9 cellular contexts compared by ENCODE assay signal in the genomic region with DNA sequence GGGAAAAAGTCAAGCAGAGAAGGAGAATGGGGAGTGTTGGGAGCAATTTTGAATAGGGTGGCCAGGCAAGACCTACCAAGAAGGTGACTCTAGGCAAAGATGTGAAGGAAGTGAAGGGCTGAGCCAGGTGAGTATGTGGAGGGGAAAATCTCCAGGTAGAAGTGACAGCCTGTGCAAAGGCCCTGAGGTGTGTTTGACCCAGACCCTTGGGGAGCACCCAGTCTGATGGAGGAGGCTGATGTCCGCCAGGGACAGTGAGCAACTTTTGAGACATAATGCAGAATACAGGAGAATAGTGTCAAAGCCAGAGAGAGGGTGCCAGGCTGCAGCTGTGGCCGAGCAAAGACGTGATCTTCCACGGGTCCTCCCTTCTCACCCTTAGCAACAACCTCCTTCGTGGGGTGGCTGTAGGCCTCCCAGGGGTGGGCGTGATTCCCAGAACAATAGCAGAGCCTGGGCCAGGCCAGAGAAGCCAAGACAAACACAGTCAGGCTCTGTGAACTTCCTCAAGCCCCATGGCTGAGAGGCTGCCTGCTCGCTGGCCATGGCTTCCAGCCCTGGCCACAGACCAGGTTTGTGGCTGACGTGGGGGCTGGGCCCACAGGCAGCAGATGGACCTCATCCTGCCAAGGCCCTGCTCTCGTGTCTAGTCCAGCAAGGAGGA. TPM values are rescaled to one million over a fixed set of nuclear protein-coding genes. Genes with fewer than 3 reads are reported as not detected.
DNase-seq lines count a peak whose midpoint lies in the region; ATAC-seq, FAIRE-seq and TF ChIP-seq lines count a peak whose summit lies in the region.
"Had no signal": no experiment of that assay in that cellular context is flagged by ENCODE, and none has a peak within 500 bp of the region (broad histone marks: within the 10 kb centered on the region; RNA-seq: fewer than 3 reads in every experiment).

No MANE protein-coding gene starts in this region.

- no peak for TF ChIP-seq RAD21 in HepG2 (CRISPR knock-in tag; IDR thresholded peaks at IDR 0.05)

- peaks cover 20% of the 10 kb centered on the region for H3K36me3 Mint-ChIP-seq in activated CD4-positive, alpha-beta T cell treated with anti-CD3 and anti-CD28 coated beads, Interleukin-2, amount 10 ng/mL, durations not matched to agents 7 days and 5 days (ENCODE audit: low read depth)
- peaks cover 22% of the 10 kb centered on the region for H3K36me3 Mint-ChIP-seq in central memory CD8-positive, alpha-beta T cell (ENCODE audit: insufficient read depth)

- no peak for DNase-seq in activated CD4-positive, alpha-beta T cell treated with anti-CD3 and anti-CD28 coated beads, Interleukin-2, amount 10 ng/mL, durations not matched to agents 7 days and 5 days
- DNase-seq in activated CD4-positive, alpha-beta T cell treated with anti-CD3 and anti-CD28 coated beads, Interleukin-2, amount 50 U/mL, for 4 hours: no peak
- no peak for DNase-seq in central memory CD8-positive, alpha-beta T cell (ENCODE audit: low spot score in 2 of 2)
- DNase-seq in HepG2 (ENCODE audit: low spot score): no peak
- peak; percentile 29 for DNase-seq in transverse colon
- DNase-seq in mesenteric fat pad (ENCODE audit: low spot score): no peak
- DNase-seq in activated CD8-positive, alpha-beta memory T cell treated with anti-CD3 and anti-CD28 coated beads, Interleukin-2, amount 50 U/mL, for 48 hours: no peak

- TSS peak; percentile 38 for BruUV-seq in HepG2 (replicated peaks; lab: Mats Ljungman, UMichigan)

- no peak overlapping the region for H3K9ac ChIP-seq in HepG2 (ENCODE audit: insufficient read depth, low read depth, low read length)
- H3K9ac ChIP-seq: BLaER1 treated with 17β-estradiol and CSF1 and Interleukin-3, amounts not matched to agents 10 nM and 100 nM had no signal

- ATAC-seq in central memory CD8-positive, alpha-beta T cell (replicated peaks; ENCODE audit: extremely low read depth, poor library complexity, severe bottlenecking): no peak
- ATAC-seq in HepG2 (no peak), HG02970 (IDR thresholded peaks at IDR 0.05; ENCODE audit: low FRiP score, unreplicated experiment) (no peak)

- H4K20me1 ChIP-seq in HepG2 (ENCODE audit: insufficient read depth, low read length): no peaks in the 10 kb centered on the region

- POLR2A ChIA-PET in activated CD4-positive, alpha-beta T cell treated with anti-CD3 and anti-CD28 coated beads, Interleukin-2, amount 10 ng/mL, durations not matched to agents 7 days and 5 days (lab: Charles Lee): no interaction called here
- POLR2A ChIA-PET in HepG2 (lab: Yijun Ruan, JAX): no interaction called here

- H3K4me1 ChIP-seq in HepG2 (ENCODE audit: insufficient read depth, low read length) (no peaks in the 10 kb centered on the region), transverse colon (peaks cover 0 to 8% (median 4%) of the 10 kb centered on the region in 4 donors)

- intact Hi-C loops in HepG2 (cut with micrococcal nuclease; ENCODE audit: unreplicated experiment) (loop anchor here (1.0 kb wide), 2 partner anchors 58 to 199 kb away; a partner anchor contains a TSS), transverse colon (cut with DNase I; ENCODE audit: low total_unique reads) (no loop called here)

- in situ Hi-C loops in HepG2 (cut with HindIII; ENCODE audit: extremely low pct_ligation_motif_present, low pct_unique_long_range_greater_than_20kb) (loop anchor here (5.0 to 10.0 kb wide), 4 partner anchors 58 to 566 kb away; a partner anchor contains a TSS), transverse colon (cut with MboI; ENCODE audit: low pct_ligation_motif_present in 1 of 4, low pct_unique_long_range_greater_than_20kb in 1 of 4, low sequenced_read_pairs in 3 of 4) (loop anchor here (5.0 to 25.0 kb wide), 6 partner anchors 66 to 573 kb away; a partner anchor contains a TSS)

- H3K4me1 Mint-ChIP-seq in activated CD4-positive, alpha-beta T cell treated with anti-CD3 and anti-CD28 coated beads, Interleukin-2, amount 10 ng/mL, durations not matched to agents 7 days and 5 days: peaks cover 13% of the 10 kb centered on the region
- peaks cover 13% of the 10 kb centered on the region for H3K4me1 Mint-ChIP-seq in central memory CD8-positive, alpha-beta T cell

- TF ChIP-seq EP300 in HepG2 (IDR thresholded peaks at IDR 0.05; ENCODE audit: low read depth in 2 of 2, low read length in 2 of 2) (no peak), HepG2 (CRISPR knock-in tag; IDR thresholded peaks at IDR 0.05; ENCODE audit: borderline replicate concordance) (no peak), transverse colon (IDR thresholded peaks at IDR 0.05; ENCODE audit: low read depth) (no peak)

- H3K36me3 ChIP-seq in HepG2 (replicated peaks in 1 of 2; ENCODE audit: control insufficient read depth in 1 of 2, insufficient read depth in 2 of 2, low read length in 2 of 2): peaks cover 11 to 24% of the 10 kb centered on the region in 2 experiments; a peak in 4 of 5 replicates
- H3K36me3 ChIP-seq in transverse colon: no peaks in the 10 kb centered on the region

- TF ChIP-seq CTCF in HepG2 (CRISPR knock-in tag; IDR thresholded peaks at IDR 0.05): no peak
- no peak for TF ChIP-seq CTCF in transverse colon (IDR thresholded peaks at IDR 0.05)

- no peaks in the 10 kb centered on the region for H3K79me2 ChIP-seq in HepG2 (ENCODE audit: insufficient read depth, low read length)

- no peak for FAIRE-seq in HepG2 (lab: Jason Lieb, UNC)

- H3K4me3 Mint-ChIP-seq in activated CD4-positive, alpha-beta T cell treated with anti-CD3 and anti-CD28 coated beads, Interleukin-2, amount 10 ng/mL, durations not matched to agents 7 days and 5 days: no peak overlapping the region
- no peak overlapping the region for H3K4me3 Mint-ChIP-seq in central memory CD8-positive, alpha-beta T cell

- no peaks in the 10 kb centered on the region for H3K27me3 Mint-ChIP-seq in activated CD4-positive, alpha-beta T cell treated with anti-CD3 and anti-CD28 coated beads, Interleukin-2, amount 10 ng/mL, durations not matched to agents 7 days and 5 days
- no peaks in the 10 kb centered on the region for H3K27me3 Mint-ChIP-seq in central memory CD8-positive, alpha-beta T cell

- H3K9me3 Mint-ChIP-seq in activated CD4-positive, alpha-beta T cell treated with anti-CD3 and anti-CD28 coated beads, Interleukin-2, amount 10 ng/mL, durations not matched to agents 7 days and 5 days: no peaks in the 10 kb centered on the region
- H3K9me3 Mint-ChIP-seq in central memory CD8-positive, alpha-beta T cell: no peaks in the 10 kb centered on the region

- no peak overlapping the region for H3K4me2 ChIP-seq in HepG2 (ENCODE audit: low read depth, low read length)

- TF ChIP-seq POLR2A in HepG2 (IDR thresholded peaks at IDR 0.05; ENCODE audit: insufficient read depth in 1 of 2, low read depth in 2 of 2, low read length in 2 of 2) (no peak), transverse colon (IDR thresholded peaks at IDR 0.05) (no peak)

- H3K27me3 ChIP-seq in HepG2 (ENCODE audit: control insufficient read depth in 1 of 2, insufficient read depth in 2 of 2, low read length in 2 of 2) (no peaks in the 10 kb centered on the region), transverse colon (no peaks in the 10 kb centered on the region)
- H3K27me3 ChIP-seq: BLaER1 treated with 17β-estradiol and CSF1 and Interleukin-3, amounts not matched to agents 10 nM and 100 nM had no signal

- H3K27ac Mint-ChIP-seq in activated CD4-positive, alpha-beta T cell treated with anti-CD3 and anti-CD28 coated beads, Interleukin-2, amount 10 ng/mL, durations not matched to agents 7 days and 5 days: peak overlapping the region; percentile 76
- H3K27ac Mint-ChIP-seq in central memory CD8-positive, alpha-beta T cell (ENCODE audit: low read depth): peak overlapping the region; percentile 17

- H3K4me3 ChIP-seq in HepG2 (replicated peaks in 1 of 3; ENCODE audit: insufficient read depth in 1 of 3, low read depth in 2 of 3, low read length in 3 of 3) (no peak overlapping the region), transverse colon (no peak overlapping the region)
- H3K4me3 ChIP-seq: BLaER1 treated with 17β-estradiol and CSF1 and Interleukin-3, amounts not matched to agents 10 nM and 100 nM had no signal

- H2AFZ ChIP-seq in HepG2 (ENCODE audit: low read length): no peak overlapping the region

- WGBS in HepG2 (ENCODE audit: low lambda C conversion rate): 83% methylated on average over 3 of the region's 9 CpGs
- WGBS in transverse colon (ENCODE audit: low coverage in 1 of 2), 2 donors: 53 to 100% methylated on average over 1 to 9 of the region's 9 CpGs

- CTCF ChIA-PET in activated CD4-positive, alpha-beta T cell treated with anti-CD3 and anti-CD28 coated beads, Interleukin-2, amount 10 ng/mL, durations not matched to agents 7 days and 5 days (lab: Charles Lee): interaction anchor here (0.9 to 2.0 kb wide), 3 partner anchors 19 to 564 kb away, joined by 3 to 8 read pairs (median 4); no protein-coding TSS in a partner anchor
- CTCF ChIA-PET in HepG2 (lab: Yijun Ruan, JAX; ENCODE audit: low intra/inter-chr PET ratio, low total read pairs): interaction anchor here (3.7 kb wide), 1 partner anchor 199 kb away, joined by 41 read pairs; no protein-coding TSS in a partner anchor

- H3K9me3 ChIP-seq in HepG2 (ENCODE audit: low read length) (no peaks in the 10 kb centered on the region), transverse colon (no peaks in the 10 kb centered on the region)
- H3K9me3 ChIP-seq: BLaER1 treated with 17β-estradiol and CSF1 and Interleukin-3, amounts not matched to agents 10 nM and 100 nM had no signal

- H3K27ac ChIP-seq in HepG2 (ENCODE audit: extremely low read length, insufficient read depth, low read length): no peak overlapping the region
- H3K27ac ChIP-seq in transverse colon: peak overlapping the region in 1 of 4 donors; percentile 11
- H3K27ac ChIP-seq: BLaER1 treated with 17β-estradiol and CSF1 and Interleukin-3, amounts not matched to agents 10 nM and 100 nM had no signal

RNA-seq across cellular contexts. Expression of a gene that starts 58.1 kb away (rescaled TPM):
- 10 to 100 TPM; 42.0 to 43.1 TPM for total RNA-seq in activated CD4-positive, alpha-beta T cell treated with anti-CD3 and anti-CD28 coated beads, Interleukin-2, amount 10 ng/mL, durations not matched to agents 7 days and 5 days
- total RNA-seq in HepG2 (2016; rRNA removed; fragmentation: Illumina TruSeq; extraction: Trizol) (10.7 and 20.7 TPM in 2 replicates), transverse colon (10 to 100 TPM in 1 of 4 donors, 1 to 10 TPM in 3; 4.4 to 10.5 (median 7.7) TPM), mesenteric fat pad (49.3 TPM)
- total RNA-seq in HepG2 (2016; cell fraction: cytosol; rRNA removed; fragmentation: Illumina TruSeq; extraction: Trizol; ENCODE audit: low read depth): 8.8 and 11.0 TPM in 2 replicates
- 8.8 and 20.3 TPM in 2 replicates for total RNA-seq in HepG2 (2016; cell fraction: insoluble cytoplasmic fraction; rRNA removed; fragmentation: Illumina TruSeq; extraction: Trizol)
- total RNA-seq in HepG2 (2016; cell fraction: membrane; rRNA removed; fragmentation: Illumina TruSeq; extraction: Trizol): 5.1 and 5.2 TPM in 2 replicates
- total RNA-seq in HepG2 (2016; cell fraction: nucleus; rRNA removed; fragmentation: Illumina TruSeq; extraction: Trizol): 25.9 and 32.4 TPM in 2 replicates
- 14.1 and 15.4 TPM in 2 replicates for polyA plus RNA-seq in HepG2 (2011; rRNA removed)
- polyA plus RNA-seq in HepG2 (2011; cell fraction: cytosol; rRNA removed): 8.6 and 9.7 TPM in 2 replicates
- polyA plus RNA-seq in HepG2 (2011; cell fraction: nucleus; rRNA removed): 33.2 and 41.8 TPM in 2 replicates
- 10.9 and 13.7 TPM in 2 replicates for polyA plus RNA-seq in HepG2 (2012)
- polyA plus RNA-seq in HepG2 (2016; cell fraction: cytosol; fragmentation: Illumina TruSeq; extraction: Trizol; ENCODE audit: low read depth): 0.76 and 1.2 TPM in 2 replicates
- polyA plus RNA-seq in HepG2 (2016; cell fraction: insoluble cytoplasmic fraction; fragmentation: Illumina TruSeq; extraction: Trizol; ENCODE audit: low read depth): 5.9 and 6.8 TPM in 2 replicates
- 1.5 and 1.7 TPM in 2 replicates for polyA plus RNA-seq in HepG2 (2016; cell fraction: membrane; fragmentation: Illumina TruSeq; extraction: Trizol; ENCODE audit: low read depth)
- polyA plus RNA-seq in HepG2 (2016; cell fraction: nucleus; fragmentation: Illumina TruSeq; extraction: Trizol; ENCODE audit: insufficient read depth, low read depth): 35.4 and 36.8 TPM in 2 replicates
- polyA minus RNA-seq in HepG2 (2011; rRNA and poly(A)+ RNA removed; ENCODE audit: low replicate concordance): 52.1 and 83.7 TPM in 2 replicates
- 14.3 and 18.8 TPM in 2 replicates for polyA minus RNA-seq in HepG2 (2011; cell fraction: cytosol; rRNA and poly(A)+ RNA removed)
- polyA minus RNA-seq in HepG2 (2011; cell fraction: nucleus; rRNA and poly(A)+ RNA removed): 28.2 and 33.0 TPM in 2 replicates
